Comparison of ENCODE assay signal across 12 cellular contexts in the genomic region with DNA sequence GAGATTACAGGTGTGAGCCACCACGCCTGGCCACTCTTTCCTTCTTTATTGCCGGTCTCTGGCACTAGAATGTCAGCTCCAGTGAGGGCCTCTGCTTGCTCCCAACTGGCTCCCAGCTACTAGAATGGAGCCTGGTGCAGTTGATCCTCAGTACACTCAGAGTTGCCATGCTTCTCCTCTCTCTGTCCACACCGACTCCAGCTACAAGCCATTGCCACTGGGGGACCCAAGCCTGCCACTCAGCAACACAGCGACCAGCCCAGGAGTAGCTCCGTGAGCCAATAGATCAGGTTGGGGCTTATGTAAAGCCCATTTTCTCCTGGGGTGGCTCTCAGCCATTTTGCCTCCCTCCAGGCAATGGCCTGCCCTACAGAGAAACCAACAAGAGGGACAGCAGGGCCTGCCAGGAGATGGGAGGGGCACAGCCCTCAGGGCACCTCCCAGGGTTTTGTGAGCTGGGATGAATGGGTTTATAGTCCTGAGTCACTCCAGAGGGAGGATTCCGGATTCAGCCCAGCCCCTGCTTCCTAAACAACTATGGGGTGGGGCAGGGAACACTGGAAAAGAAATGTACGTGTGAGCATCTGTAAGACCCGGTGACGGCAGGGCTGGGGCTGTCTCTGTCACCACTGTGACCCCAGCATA. TPM values are rescaled to one million over a fixed set of nuclear protein-coding genes. Genes with fewer than 3 reads are reported as not detected.
DNase-seq lines count a peak whose midpoint lies in the region; ATAC-seq, FAIRE-seq and TF ChIP-seq lines count a peak whose summit lies in the region.
"Had no signal": no experiment of that assay in that cellular context is flagged by ENCODE, and none has a peak within 500 bp of the region (broad histone marks: within the 10 kb centered on the region; RNA-seq: fewer than 3 reads in every experiment).

No MANE protein-coding gene starts in this region.

- H3K36me3 ChIP-seq in OCI-LY1 (ENCODE audit: insufficient read depth, low read length) (peaks cover 4% of the 10 kb centered on the region; the same call in 1 of the 2 replicates), fibroblast of lung (ENCODE audit: control insufficient read depth, insufficient read depth, low read length) (no peaks in the 10 kb centered on the region)
- H3K36me3 ChIP-seq: neutrophil had no signal

- H3K27ac ChIP-seq in OCI-LY1 (ENCODE audit: low read depth, low read length, poor library complexity, severe bottlenecking): peak overlapping the region; percentile 90
- no peak overlapping the region for H3K27ac ChIP-seq in fibroblast of lung (ENCODE audit: insufficient read depth, low read length)

- H3K79me2 ChIP-seq in OCI-LY1 (ENCODE audit: insufficient read depth, low read length) (no peaks in the 10 kb centered on the region), fibroblast of lung (ENCODE audit: control insufficient read depth, insufficient read depth, low read length) (no peaks in the 10 kb centered on the region)

- no peak overlapping the region for H3K9ac ChIP-seq in OCI-LY1 (ENCODE audit: low read length)
- no peak overlapping the region for H3K9ac ChIP-seq in fibroblast of lung (ENCODE audit: insufficient read depth, low read length)

- H4K20me1 ChIP-seq in OCI-LY1 (ENCODE audit: insufficient read depth, low read length) (no peaks in the 10 kb centered on the region), fibroblast of lung (ENCODE audit: control insufficient read depth, extremely low read depth, insufficient read depth, low read length) (no peaks in the 10 kb centered on the region)

- H3K4me3 ChIP-seq in OCI-LY1 (ENCODE audit: low read depth, low read length, poor library complexity, severe bottlenecking): no peak overlapping the region
- no peak overlapping the region for H3K4me3 ChIP-seq in fibroblast of lung (replicated peaks in 1 of 4; ENCODE audit: control extremely low read depth in 1 of 4, insufficient read depth in 1 of 4, low read depth in 3 of 4, low read length in 4 of 4)

- DNase-seq in GM04503 (ENCODE audit: low read depth) (peak; percentile 46), fibroblast of lung (ENCODE audit: low read depth in 2 of 2) (peak; percentile 19 to 41), renal cortical epithelial cell (ENCODE audit: low read depth) (peak; percentile 77), HTR-8/SVneo (ENCODE audit: insufficient read length, low spot score) (no peak), posterior vena cava (ENCODE audit: low spot score) (no peak)
- DNase-seq: DMS79 treated with DMSO at 0.1 percent for 48 hours, NCI-H2107 had no signal

- no peaks in the 10 kb centered on the region for H3K27me3 ChIP-seq in OCI-LY1 (ENCODE audit: insufficient read depth, low read length)
- no peaks in the 10 kb centered on the region for H3K27me3 ChIP-seq in fibroblast of lung (ENCODE audit: control insufficient read depth, insufficient read depth, low read length)
- H3K27me3 ChIP-seq: neutrophil had no signal

- FAIRE-seq in HTR-8/SVneo (lab: Jason Lieb, UNC): no peak

- H3F3A ChIP-seq in OCI-LY1 (ENCODE audit: insufficient read depth, low read length): 0 out of 2 replicates have a peak, but pooled peaks cover 5% of the 10 kb centered on the region

- TF ChIP-seq CTCF in OCI-LY1 (IDR thresholded peaks at IDR 0.05; ENCODE audit: low read length) (no peak), fibroblast of lung (conservative IDR thresholded peaks at IDR 0.05 in 1 of 2, IDR thresholded peaks at IDR 0.05 in 1 of 2; ENCODE audit: low read depth in 1 of 2, low read length in 2 of 2) (no peak)

- no peaks in the 10 kb centered on the region for H3K9me2 ChIP-seq in OCI-LY1 (ENCODE audit: low read depth, low read length)

- H3K9me3 ChIP-seq in OCI-LY1 (ENCODE audit: low read length): no peaks in the 10 kb centered on the region
- H3K9me3 ChIP-seq in fibroblast of lung (ENCODE audit: control insufficient read depth, insufficient read depth, low read depth, low read length): no peaks in the 10 kb centered on the region
- H3K9me3 ChIP-seq: neutrophil had no signal

- intact Hi-C loops in posterior vena cava (cut with DNase I): no loop called here

- H2AFZ ChIP-seq in OCI-LY1 (ENCODE audit: low read length) (no peak overlapping the region), fibroblast of lung (ENCODE audit: low read length) (no peak overlapping the region)

- no peak for ATAC-seq in GM18517 (IDR thresholded peaks at IDR 0.05; ENCODE audit: unreplicated experiment)
- no peak for ATAC-seq in HG02981 (IDR thresholded peaks at IDR 0.05; ENCODE audit: unreplicated experiment)

- no peak overlapping the region for H3K4me2 ChIP-seq in OCI-LY1 (ENCODE audit: low read length)
- no peak overlapping the region for H3K4me2 ChIP-seq in fibroblast of lung (ENCODE audit: extremely low read depth, insufficient read depth, low read length)

- H3K4me1 ChIP-seq in OCI-LY1 (ENCODE audit: insufficient read depth, low read length, severe bottlenecking) (peaks cover 40% of the 10 kb centered on the region), fibroblast of lung (ENCODE audit: control insufficient read depth, extremely low read depth, insufficient read depth, low read length) (no peaks in the 10 kb centered on the region)

RNA-seq across cellular contexts. Expression of a gene that starts 36.5 kb away (rescaled TPM):
- total RNA-seq in fibroblast of lung (3.1 and 3.8 TPM in 2 replicates), renal cortical epithelial cell (8.7 and 14.5 TPM in 2 replicates), posterior vena cava (10 to 100 TPM in 1 of 2 donors, 1 to 10 TPM in 1; 9.8 to 11.3 TPM)
- 8.3 and 11.3 TPM in 2 replicates for polyA plus RNA-seq in fibroblast of lung
- 6.9 and 8.6 TPM in 2 replicates for polyA plus RNA-seq in fibroblast of lung (2012)
- 13.6 and 30.8 TPM in 2 replicates for polyA minus RNA-seq in fibroblast of lung (ENCODE audit: low replicate concordance)

RNA-seq across cellular contexts. Expression of a gene that starts 40.8 kb away (rescaled TPM):
- total RNA-seq in fibroblast of lung (33.1 and 40.3 TPM in 2 replicates), renal cortical epithelial cell (66.0 and 224 TPM in 2 replicates), posterior vena cava (100 to 1,000 TPM; 159 to 204 TPM)
- 62.3 and 67.9 TPM in 2 replicates for polyA plus RNA-seq in fibroblast of lung
- polyA plus RNA-seq in fibroblast of lung (2012): 74.5 and 87.1 TPM in 2 replicates
- 70.0 and 82.2 TPM in 2 replicates for polyA minus RNA-seq in fibroblast of lung (ENCODE audit: low replicate concordance)

RNA-seq across cellular contexts. Expression of a gene that starts 49.8 kb away (rescaled TPM):
- total RNA-seq in fibroblast of lung: 1.8 and 2.8 TPM in 2 replicates
- polyA plus RNA-seq in fibroblast of lung: 2.3 and 2.6 TPM in 2 replicates
- 3.1 and 3.2 TPM in 2 replicates for polyA plus RNA-seq in fibroblast of lung (2012)
- not detected in 2 replicates for polyA minus RNA-seq in fibroblast of lung (ENCODE audit: low replicate concordance)
- total RNA-seq in renal cortical epithelial cell: 0.75 and 1.0 TPM in 2 replicates
- 1 to 10 TPM in 1 of 2 donors, under 1 TPM in 1; 0.67 to 1.9 TPM for total RNA-seq in posterior vena cava

RNA-seq across cellular contexts. Expression of a gene that starts 51.2 kb away (rescaled TPM):
- total RNA-seq in fibroblast of lung (5.1 and 7.9 TPM in 2 replicates), renal cortical epithelial cell (5.8 and 20.0 TPM in 2 replicates), posterior vena cava (10 to 100 TPM in 1 of 2 donors, 1 to 10 TPM in 1; 9.4 to 14.5 TPM)
- 8.9 and 11.7 TPM in 2 replicates for polyA plus RNA-seq in fibroblast of lung
- polyA plus RNA-seq in fibroblast of lung (2012): 19.8 and 23.8 TPM in 2 replicates
- 15.0 and 45.2 TPM in 2 replicates for polyA minus RNA-seq in fibroblast of lung (ENCODE audit: low replicate concordance)

RNA-seq across cellular contexts. Expression of a gene that starts 53.9 kb away (rescaled TPM):
- total RNA-seq in fibroblast of lung (under 0.01 TPM in 1 of 2 replicates, not detected in the other), renal cortical epithelial cell (under 0.01 TPM in 1 of 2 replicates, not detected in the other), posterior vena cava (10 to 100 TPM in 1 of 2 donors, 1 to 10 TPM in 1; 5.1 to 11.1 TPM)
- polyA plus RNA-seq in fibroblast of lung: 0.47 and 0.58 TPM in 2 replicates
- 0.39 and 0.56 TPM in 2 replicates for polyA plus RNA-seq in fibroblast of lung (2012)
- 0.78 TPM in 1 of 2 replicates, not detected in the other for polyA minus RNA-seq in fibroblast of lung (ENCODE audit: low replicate concordance)
- total RNA-seq: T-helper 1 cell treated with Interleukin-12 subunit alpha and Interleukin-12 subunit beta and Interleukin-4 antibody, amounts not matched to agents 30 ng/mL and 1 ng/mL, for 36 hours had no signal

Comparison
In these comparisons a context has a peak if more than half of its experiments do, and no peak if none do; other contexts are left out.
1. DNase-seq: peak in GM04503 (single experiment), fibroblast of lung (2 of 2) and renal cortical epithelial cell (single experiment); none in HTR-8/SVneo (single experiment) and posterior vena cava (single experiment).